12 cellular contexts compared by ENCODE assay signal in the genomic region with DNA sequence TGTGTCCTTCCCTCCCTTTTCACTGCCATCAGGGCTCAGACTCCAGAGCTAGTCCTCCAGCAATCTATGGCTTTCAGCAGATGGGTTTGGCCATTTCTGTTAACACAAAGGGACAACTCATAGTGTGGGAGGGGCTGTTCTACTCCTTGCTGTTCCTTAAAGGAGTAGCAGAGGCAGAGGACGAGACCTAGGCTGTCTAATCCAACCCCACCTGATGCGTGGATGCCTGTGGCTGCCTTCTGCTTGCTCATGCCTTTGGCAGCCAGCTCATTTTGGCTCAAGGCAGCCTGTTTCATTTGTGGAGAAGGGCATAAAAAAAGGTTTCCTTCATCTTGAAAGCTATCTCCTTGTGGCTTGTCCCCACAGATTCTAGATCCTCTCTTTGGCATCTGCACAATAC. TPM values are rescaled to one million over a fixed set of nuclear protein-coding genes. Genes with fewer than 3 reads are reported as not detected.
DNase-seq lines count a peak whose midpoint lies in the region; ATAC-seq and TF ChIP-seq lines count a peak whose summit lies in the region.
"Had no signal": no experiment of that assay in that cellular context is flagged by ENCODE, and none has a peak within 500 bp of the region (broad histone marks: within the 10 kb centered on the region; RNA-seq: fewer than 3 reads in every experiment).

No MANE protein-coding gene starts in this region.

- H3K4me3 ChIP-seq in mucosa of descending colon = no peak overlapping the region
- H3K4me3 ChIP-seq: esophagus muscularis mucosa had no signal

- no peaks in the 10 kb centered on the region for H3K9me3 ChIP-seq in mucosa of descending colon
- H3K9me3 ChIP-seq: esophagus muscularis mucosa had no signal

- peaks cover 19% of the 10 kb centered on the region for H3K4me1 ChIP-seq in mucosa of descending colon (ENCODE audit: low read depth)
- H3K4me1 ChIP-seq: esophagus muscularis mucosa had no signal

- TF ChIP-seq CTCF in mucosa of descending colon (IDR thresholded peaks at IDR 0.05) = no peak

- peak; percentile 54 for ATAC-seq in mucosa of descending colon
- ATAC-seq in GM21619 (IDR thresholded peaks at IDR 0.05; ENCODE audit: unreplicated experiment) = no peak
- no peak for ATAC-seq in GM21528 (IDR thresholded peaks at IDR 0.05; ENCODE audit: low FRiP score, unreplicated experiment)

- DNase-seq in COLO829 (ENCODE audit: low spot score) (peak; percentile 79), NCI-H226 (peak; percentile 88), cerebellum (ENCODE audit: low spot score) (peak; percentile 75), mucosa of descending colon (peak in 1 of 3 donors; percentile 34), NCI-H1436 (lab: John Stamatoyannopoulos, UW) (no peak), Kasumi-1 (lab: John Stamatoyannopoulos, UW) (no peak)
- DNase-seq: COR-L47, NCI-H524, WERI-Rb-1 had no signal

- H3K36me3 ChIP-seq in mucosa of descending colon (ENCODE audit: low read depth) = no peaks in the 10 kb centered on the region
- H3K36me3 ChIP-seq: esophagus muscularis mucosa, WERI-Rb-1 had no signal

- intact Hi-C loops in mucosa of descending colon (cut with DNase I, micrococcal nuclease) = loop anchor here in 1 of 2 donors (2.0 kb wide), 1 partner anchor 47 kb away; no protein-coding TSS in a partner anchor

RNA-seq across cellular contexts. Expression of a gene that starts 27.0 kb away (rescaled TPM):
- total RNA-seq in cerebellum (18.9 TPM), mucosa of descending colon (10 to 100 TPM; 11.3 to 29.6 (median 24.4) TPM)

RNA-seq across cellular contexts. Expression of a gene that starts 58.6 kb away (rescaled TPM):
- 78.8 TPM for total RNA-seq in cerebellum
- total RNA-seq in mucosa of descending colon = 100 to 1,000 TPM; 357 to 488 (median 444) TPM

Comparison
In these comparisons a context has a peak if more than half of its experiments do, and no peak if none do; other contexts are left out.
1. DNase-seq: peak in COLO829 (single experiment), NCI-H226 (single experiment) and cerebellum (single experiment); none in NCI-H1436 (single experiment) and Kasumi-1 (0 of 2).